In genomic region chr16:30741461-30741914, GRCh38 we compare ENCODE assay signal across 8 cellular contexts. TPM values are rescaled to one million over a fixed set of nuclear protein-coding genes. Genes with fewer than 3 reads are reported as not detected.
A peak's percentile ranks its signal among the peaks of the same experiment; 100 is the strongest.
DNase-seq lines count a peak whose midpoint lies in the region; ATAC-seq and TF ChIP-seq lines count a peak whose summit lies in the region.

No MANE protein-coding gene starts in this region.

- ATAC-seq in mucosa of descending colon (peak; percentile 80), HG03139 (IDR thresholded peaks at IDR 0.05; ENCODE audit: unreplicated experiment) (no peak)

- H3K27me3 ChIP-seq in WERI-Rb-1 (ENCODE audit: insufficient read depth, low read depth, severe bottlenecking), result no peaks in the 10 kb centered on the region

- H3K4me1 ChIP-seq in mucosa of descending colon (ENCODE audit: low read depth), result peaks cover 28% of the 10 kb centered on the region

- H3K4me3 ChIP-seq in mucosa of descending colon (no peak overlapping the region), WERI-Rb-1 (ENCODE audit: low read depth, low read length) (no peak overlapping the region)

- intact Hi-C loops in mucosa of descending colon (cut with DNase I, micrococcal nuclease), result no loop called here

- no peak overlapping the region for H3K27ac ChIP-seq in WERI-Rb-1

- DNase-seq in AG08396 (ENCODE audit: low spot score) (peak; percentile 91), HuH-7.5 (ENCODE audit: low spot score) (peak; percentile 40), dedifferentiated amniotic fluid mesenchymal stem cell (ENCODE audit: extremely low spot score) (peak; percentile 59), mucosa of descending colon (peak; percentile 51 to 78 (median 66)), NCI-H345 treated with DMSO at 0.1 percent for 48 hours (lab: John Stamatoyannopoulos, UW; ENCODE audit: unreplicated experiment) (no peak), WERI-Rb-1 (no peak), C1 segment of cervical spinal cord (lab: John Stamatoyannopoulos, UW) (no peak)

- peaks cover 13% of the 10 kb centered on the region for H3K36me3 ChIP-seq in mucosa of descending colon (ENCODE audit: low read depth)
- peaks cover 77% of the 10 kb centered on the region for H3K36me3 ChIP-seq in WERI-Rb-1

- no peak for TF ChIP-seq CTCF in mucosa of descending colon (IDR thresholded peaks at IDR 0.05)
- TF ChIP-seq CTCF in WERI-Rb-1 (IDR thresholded peaks at IDR 0.05; ENCODE audit: low read depth, low read length), result no peak

- no peaks in the 10 kb centered on the region for H3K9me3 ChIP-seq in mucosa of descending colon
- H3K9me3 ChIP-seq in WERI-Rb-1 (ENCODE audit: severe bottlenecking), result no peaks in the 10 kb centered on the region

RNA-seq across cellular contexts. Expression of gene PHKG2, which starts 6.7 kb away (rescaled TPM):
- total RNA-seq in mucosa of descending colon, result 10 to 100 TPM; 32.1 to 37.6 (median 33.0) TPM

RNA-seq across cellular contexts. Expression of gene CFAP119, which starts 20.4 kb away (rescaled TPM):
- 1 to 10 TPM; 4.6 to 5.5 (median 5.1) TPM for total RNA-seq in mucosa of descending colon

RNA-seq across cellular contexts. Expression of gene RNF40, which starts 20.6 kb away (rescaled TPM):
- 100 to 1,000 TPM in 1 of 3 donors, 10 to 100 TPM in 2; 87.6 to 110 (median 96.3) TPM for total RNA-seq in mucosa of descending colon

RNA-seq across cellular contexts. Expression of gene SRCAP, which starts 42.5 kb away (rescaled TPM):
- total RNA-seq in mucosa of descending colon, result 10 to 100 TPM; 64.8 to 88.9 (median 65.4) TPM

RNA-seq across cellular contexts. Expression of gene ZNF629, which starts 45.5 kb away (rescaled TPM):
- total RNA-seq in mucosa of descending colon, result 10 to 100 TPM; 13.4 to 14.9 (median 14.6) TPM

Comparison
In these comparisons a context has a peak if more than half of its experiments do, and no peak if none do; other contexts are left out.
1. DNase-seq: peak in AG08396 (single experiment), HuH-7.5 (single experiment), dedifferentiated amniotic fluid mesenchymal stem cell (single experiment) and mucosa of descending colon (3 of 3); none in NCI-H345 treated with DMSO at 0.1 percent for 48 hours (single experiment), WERI-Rb-1 (single experiment) and C1 segment of cervical spinal cord (0 of 14).